ENCODE assay signal across 7 cellular contexts in genomic region chr12:114293571-114294302, GRCh38.
"Had no signal": no experiment of that assay in that cellular context is flagged by ENCODE, and none has a peak within 500 bp of the region (broad histone marks: within the 10 kb centered on the region; RNA-seq: fewer than 3 reads in every experiment).

No MANE protein-coding gene starts in this region.

- H3K9me3 ChIP-seq: HAP-1 had no signal

- H2AFZ ChIP-seq: GM23338 had no signal

- H3K4me2 ChIP-seq: GM23338 had no signal

- DNase-seq: GOT3, H7, H9, HCEC 1CT had no signal

- H3K36me3 ChIP-seq: HAP-1 had no signal

- H3K4me1 ChIP-seq: HAP-1 had no signal

- H3K4me3 ChIP-seq: GM23338, HAP-1 had no signal

- ATAC-seq: GM23338, HCT116 had no signal
